In genomic region chr12:113232787-113233585, GRCh38 we compare ENCODE assay signal across 8 cellular contexts. TPM values are rescaled to one million over a fixed set of nuclear protein-coding genes. Genes with fewer than 3 reads are reported as not detected.
DNase-seq lines count a peak whose midpoint lies in the region; ATAC-seq and TF ChIP-seq lines count a peak whose summit lies in the region.

No MANE protein-coding gene starts in this region.

- peak; percentile 90 for DNase-seq in CD1c-positive myeloid dendritic cell (ENCODE audit: extremely low spot score)
- DNase-seq in SJCRH30: peak; percentile 48 to 69
- DNase-seq in activated naive CD8-positive, alpha-beta T cell treated with anti-CD3 and anti-CD28 coated beads, Interleukin-2, amount 50 U/mL, for 16 hours (ENCODE audit: low read depth, low spot score): peak; percentile 21
- DNase-seq in stimulated activated CD8-positive, alpha-beta memory T cell treated with anti-CD3 and anti-CD28 coated beads, Interleukin-12 subunit alpha, Interleukin-12 subunit beta, amount 100 ng/mL, for 1 hour (ENCODE audit: low read depth): peak; percentile 41
- DNase-seq in foreskin keratinocyte: no peak

- ATAC-seq in GM19467 (IDR thresholded peaks at IDR 0.05; ENCODE audit: unreplicated experiment): peak; percentile 54
- no peak for ATAC-seq in foreskin keratinocyte

- no peak overlapping the region for H3K9ac ChIP-seq in HUES48 (ENCODE audit: low read depth, low read length)

- peaks cover 23% of the 10 kb centered on the region for H3K4me1 ChIP-seq in HUES48 (ENCODE audit: control insufficient read depth, insufficient read depth, low read length)
- H3K4me1 ChIP-seq in SJCRH30: peaks cover 17% of the 10 kb centered on the region
- H3K4me1 ChIP-seq in foreskin keratinocyte: peaks cover 11% of the 10 kb centered on the region

- H3K4me3 ChIP-seq in HUES48 (ENCODE audit: low read depth, low read length): no peak overlapping the region
- H3K4me3 ChIP-seq in SJCRH30: no peak overlapping the region

- H3K9me3 ChIP-seq in HUES48 (ENCODE audit: control insufficient read depth, insufficient read depth, low read length) (0 out of 2 replicates have a peak, but pooled peaks cover 5% of the 10 kb centered on the region), SJCRH30 (replicated peaks) (no peaks in the 10 kb centered on the region)

- TF ChIP-seq CTCF in foreskin keratinocyte (conservative IDR thresholded peaks at IDR 0.05): no peak

- H3K27me3 ChIP-seq in HUES48 (ENCODE audit: control insufficient read depth, insufficient read depth, low read length): no peaks in the 10 kb centered on the region
- H3K27me3 ChIP-seq in SJCRH30: no peaks in the 10 kb centered on the region
- H3K27me3 ChIP-seq in layer of hippocampus (ENCODE audit: control insufficient read depth, insufficient read depth, low read length): no peaks in the 10 kb centered on the region
- no peaks in the 10 kb centered on the region for H3K27me3 ChIP-seq in foreskin keratinocyte

- peak overlapping the region; percentile 92 for H3K27ac ChIP-seq in HUES48 (ENCODE audit: low read depth, low read length)
- H3K27ac ChIP-seq in SJCRH30: peak overlapping the region; percentile 58
- H3K27ac ChIP-seq in layer of hippocampus (ENCODE audit: low read depth, low read length): peak overlapping the region; percentile 87
- H3K27ac ChIP-seq in foreskin keratinocyte: no peak overlapping the region

- H3K36me3 ChIP-seq in HUES48 (ENCODE audit: control insufficient read depth, insufficient read depth, low read length) (peaks cover 31% of the 10 kb centered on the region), SJCRH30 (peaks cover 17% of the 10 kb centered on the region)

RNA-seq across cellular contexts. Expression of gene TPCN1, which starts 11.7 kb away (rescaled TPM):
- total RNA-seq in SJCRH30 (2014; rRNA removed; shearing (Covaris generic)): 14.3 and 18.4 TPM in 2 replicates
- total RNA-seq in foreskin keratinocyte: 14.3 and 15.9 TPM in 2 replicates
- polyA plus RNA-seq in foreskin keratinocyte: 8.9 and 10.5 TPM in 2 replicates

RNA-seq across cellular contexts. Expression of gene RITA1, which starts 47.5 kb away (rescaled TPM):
- total RNA-seq in SJCRH30 (2014; rRNA removed; shearing (Covaris generic)): 20.2 and 22.0 TPM in 2 replicates
- 24.3 and 27.0 TPM in 2 replicates for total RNA-seq in foreskin keratinocyte
- polyA plus RNA-seq in foreskin keratinocyte: 26.3 and 27.2 TPM in 2 replicates

RNA-seq across cellular contexts. Expression of gene DDX54, which starts 47.7 kb away (rescaled TPM):
- 43.7 and 47.6 TPM in 2 replicates for total RNA-seq in SJCRH30 (2014; rRNA removed; shearing (Covaris generic))
- total RNA-seq in foreskin keratinocyte: 64.7 and 66.8 TPM in 2 replicates
- 95.1 and 95.8 TPM in 2 replicates for polyA plus RNA-seq in foreskin keratinocyte

Comparison
In these comparisons a context has a peak if more than half of its experiments do, and no peak if none do; other contexts are left out.
1. DNase-seq: peak in CD1c-positive myeloid dendritic cell (single experiment), SJCRH30 (2 of 2), activated naive CD8-positive, alpha-beta T cell treated with anti-CD3 and anti-CD28 coated beads, Interleukin-2, amount 50 U/mL, for 16 hours (single experiment) and stimulated activated CD8-positive, alpha-beta memory T cell treated with anti-CD3 and anti-CD28 coated beads, Interleukin-12 subunit alpha, Interleukin-12 subunit beta, amount 100 ng/mL, for 1 hour (single experiment); none in foreskin keratinocyte (0 of 2).